9 cellular contexts compared by ENCODE assay signal in the genomic region with DNA sequence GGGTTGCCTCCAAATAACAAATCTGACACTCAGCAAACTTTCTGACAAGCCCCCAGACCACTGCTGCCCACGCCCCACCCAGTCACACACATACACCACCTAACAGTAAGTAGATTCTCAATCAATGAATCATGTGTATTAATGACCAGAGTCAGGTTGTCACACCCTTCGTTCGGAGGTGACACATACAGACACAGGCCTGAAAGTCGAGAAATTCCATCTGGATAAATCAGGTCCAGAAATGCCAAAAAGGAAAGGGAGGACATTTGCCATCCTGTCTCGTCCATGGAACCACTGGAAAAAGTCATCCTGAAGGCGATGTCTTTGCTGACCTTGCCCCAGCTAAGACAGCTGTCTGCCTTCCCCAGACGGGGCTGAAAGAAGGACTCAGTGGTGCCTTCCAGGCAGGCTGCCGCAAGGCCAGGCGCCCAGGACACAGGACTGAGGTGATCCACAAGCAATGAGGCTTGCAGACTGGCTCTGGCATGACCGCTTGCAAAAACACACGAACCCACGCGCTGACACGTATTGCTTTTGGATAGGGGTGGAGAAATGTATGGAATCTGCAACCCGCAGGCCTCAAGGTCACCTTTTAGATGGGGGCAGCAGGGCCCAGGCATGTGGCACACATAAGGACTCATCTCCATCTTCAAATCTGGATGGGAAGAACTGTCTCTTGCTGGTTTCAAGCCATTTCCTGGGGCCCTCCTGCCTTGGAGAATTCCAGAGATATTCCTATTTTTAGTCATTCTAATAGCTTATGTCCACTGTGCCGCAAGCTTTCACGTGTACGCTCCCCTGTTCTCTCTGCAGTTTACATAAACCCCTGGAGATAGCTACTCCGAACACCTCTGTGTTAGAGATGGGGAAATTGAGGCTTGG. TPM values are rescaled to one million over a fixed set of nuclear protein-coding genes. Genes with fewer than 3 reads are reported as not detected.
A peak's percentile ranks its signal among the peaks of the same experiment; 100 is the strongest.
DNase-seq lines count a peak whose midpoint lies in the region; ATAC-seq and TF ChIP-seq lines count a peak whose summit lies in the region.
"Had no signal": no experiment of that assay in that cellular context is flagged by ENCODE, and none has a peak within 500 bp of the region (broad histone marks: within the 10 kb centered on the region; RNA-seq: fewer than 3 reads in every experiment).

No MANE protein-coding gene starts in this region.

- no peaks in the 10 kb centered on the region for H3K27me3 Mint-ChIP-seq in activated CD4-positive, alpha-beta T cell treated with anti-CD3 and anti-CD28 coated beads, Interleukin-2, amount 10 ng/mL, durations not matched to agents 7 days and 5 days
- no peaks in the 10 kb centered on the region for H3K27me3 Mint-ChIP-seq in activated T-helper 17 cell treated with anti-CD3 and anti-CD28 coated beads, Interleukin-2, amount 50 U/mL, for 72 hours
- H3K27me3 Mint-ChIP-seq in stimulated activated naive B cell treated with anti-CD40 and anti-IgM and Interleukin-4, amounts not matched to agents 10 μg/mL and 1 μg/mL and 100 μg/mL, for 72 hours: no peaks in the 10 kb centered on the region

- TF ChIP-seq CTCF in right atrium auricular region (IDR thresholded peaks at IDR 0.05): no peak

- no peaks in the 10 kb centered on the region for H3K9me3 ChIP-seq in right atrium auricular region
- no peaks in the 10 kb centered on the region for H3K9me3 ChIP-seq in effector memory CD4-positive, alpha-beta T cell (ENCODE audit: control insufficient read depth, low read length)

- H3K4me3 Mint-ChIP-seq in activated CD4-positive, alpha-beta T cell treated with anti-CD3 and anti-CD28 coated beads, Interleukin-2, amount 10 ng/mL, durations not matched to agents 7 days and 5 days: no peak overlapping the region
- peak overlapping the region; percentile 88 for H3K4me3 Mint-ChIP-seq in activated T-helper 17 cell treated with anti-CD3 and anti-CD28 coated beads, Interleukin-2, amount 50 U/mL, for 72 hours
- peak overlapping the region in 1 of 2 donors; percentile 41 for H3K4me3 Mint-ChIP-seq in stimulated activated naive B cell treated with anti-CD40 and anti-IgM and Interleukin-4, amounts not matched to agents 10 μg/mL and 1 μg/mL and 100 μg/mL, for 72 hours

- no peaks in the 10 kb centered on the region for H3K27me3 ChIP-seq in right atrium auricular region
- H3K27me3 ChIP-seq in effector memory CD4-positive, alpha-beta T cell (replicated peaks; ENCODE audit: control insufficient read depth, insufficient read depth, low read length, poor library complexity, severe bottlenecking): no peaks in the 10 kb centered on the region
- H3K27me3 ChIP-seq: left lung had no signal

- H3K9me3 Mint-ChIP-seq in activated CD4-positive, alpha-beta T cell treated with anti-CD3 and anti-CD28 coated beads, Interleukin-2, amount 10 ng/mL, durations not matched to agents 7 days and 5 days: peaks cover 4% of the 10 kb centered on the region
- H3K9me3 Mint-ChIP-seq in activated T-helper 17 cell treated with anti-CD3 and anti-CD28 coated beads, Interleukin-2, amount 50 U/mL, for 72 hours: no peaks in the 10 kb centered on the region
- H3K9me3 Mint-ChIP-seq in stimulated activated naive B cell treated with anti-CD40 and anti-IgM and Interleukin-4, amounts not matched to agents 10 μg/mL and 1 μg/mL and 100 μg/mL, for 72 hours: no peaks in the 10 kb centered on the region

- peaks cover 65% of the 10 kb centered on the region for H3K36me3 Mint-ChIP-seq in activated CD4-positive, alpha-beta T cell treated with anti-CD3 and anti-CD28 coated beads, Interleukin-2, amount 10 ng/mL, durations not matched to agents 7 days and 5 days (ENCODE audit: low read depth)
- peaks cover 77% of the 10 kb centered on the region for H3K36me3 Mint-ChIP-seq in activated T-helper 17 cell treated with anti-CD3 and anti-CD28 coated beads, Interleukin-2, amount 50 U/mL, for 72 hours (ENCODE audit: low read depth)
- peaks cover 32 to 57% of the 10 kb centered on the region in 2 donors for H3K36me3 Mint-ChIP-seq in stimulated activated naive B cell treated with anti-CD40 and anti-IgM and Interleukin-4, amounts not matched to agents 10 μg/mL and 1 μg/mL and 100 μg/mL, for 72 hours

- peaks cover 2 to 85% of the 10 kb centered on the region in 2 donors for H3K4me1 ChIP-seq in right atrium auricular region
- H3K4me1 ChIP-seq in effector memory CD4-positive, alpha-beta T cell (ENCODE audit: control insufficient read depth, insufficient read depth, low read length, poor library complexity, severe bottlenecking): peaks cover 72% of the 10 kb centered on the region

- peak overlapping the region; percentile 21 for H3K27ac Mint-ChIP-seq in activated CD4-positive, alpha-beta T cell treated with anti-CD3 and anti-CD28 coated beads, Interleukin-2, amount 10 ng/mL, durations not matched to agents 7 days and 5 days
- peak overlapping the region; percentile 99 for H3K27ac Mint-ChIP-seq in activated T-helper 17 cell treated with anti-CD3 and anti-CD28 coated beads, Interleukin-2, amount 50 U/mL, for 72 hours
- peak overlapping the region; percentile 95 for H3K27ac Mint-ChIP-seq in stimulated activated naive B cell treated with anti-CD40 and anti-IgM and Interleukin-4, amounts not matched to agents 10 μg/mL and 1 μg/mL and 100 μg/mL, for 72 hours

- no peak overlapping the region for H3K4me3 ChIP-seq in right atrium auricular region
- no peak overlapping the region for H3K4me3 ChIP-seq in effector memory CD4-positive, alpha-beta T cell (ENCODE audit: insufficient read depth, low read depth, low read length, poor library complexity, severe bottlenecking)
- H3K4me3 ChIP-seq: left lung had no signal

- peak overlapping the region; percentile 87 to 92 for H3K27ac ChIP-seq in right atrium auricular region
- no peak overlapping the region for H3K27ac ChIP-seq in effector memory CD4-positive, alpha-beta T cell (ENCODE audit: insufficient read depth, low read length, poor library complexity, severe bottlenecking)

- POLR2A ChIA-PET in activated CD4-positive, alpha-beta T cell treated with anti-CD3 and anti-CD28 coated beads, Interleukin-2, amount 10 ng/mL, durations not matched to agents 7 days and 5 days (lab: Charles Lee): no interaction called here

- H3K4me1 Mint-ChIP-seq in activated CD4-positive, alpha-beta T cell treated with anti-CD3 and anti-CD28 coated beads, Interleukin-2, amount 10 ng/mL, durations not matched to agents 7 days and 5 days: peaks cover 95% of the 10 kb centered on the region
- peaks cover 69% of the 10 kb centered on the region for H3K4me1 Mint-ChIP-seq in activated T-helper 17 cell treated with anti-CD3 and anti-CD28 coated beads, Interleukin-2, amount 50 U/mL, for 72 hours
- peaks cover 69 to 95% of the 10 kb centered on the region in 2 donors for H3K4me1 Mint-ChIP-seq in stimulated activated naive B cell treated with anti-CD40 and anti-IgM and Interleukin-4, amounts not matched to agents 10 μg/mL and 1 μg/mL and 100 μg/mL, for 72 hours

- no peaks in the 10 kb centered on the region for H3K36me3 ChIP-seq in right atrium auricular region
- H3K36me3 ChIP-seq in effector memory CD4-positive, alpha-beta T cell (ENCODE audit: control insufficient read depth, insufficient read depth, low read length): peaks cover 4% of the 10 kb centered on the region
- H3K36me3 ChIP-seq: left lung had no signal

- no peak for DNase-seq in activated CD4-positive, alpha-beta T cell treated with anti-CD3 and anti-CD28 coated beads, Interleukin-2, amount 10 ng/mL, durations not matched to agents 7 days and 5 days
- no peak for DNase-seq in activated CD4-positive, alpha-beta T cell treated with anti-CD3 and anti-CD28 coated beads, Interleukin-2, amount 50 U/mL, for 48 hours
- no peak for DNase-seq in right atrium auricular region (ENCODE audit: low spot score)
- DNase-seq in stimulated activated naive B cell treated with anti-CD40 and anti-IgM and Interleukin-4, amounts not matched to agents 10 μg/mL and 1 μg/mL and 100 μg/mL, for 72 hours: no peak
- DNase-seq in stimulated activated CD4-positive, alpha-beta T cell treated with anti-CD3 and anti-CD28 coated beads, Interleukin-2, amount 100 ng/mL, for 48 hours: no peak
- no peak for DNase-seq in effector memory CD4-positive, alpha-beta T cell
- DNase-seq: left lung had no signal

- no peak for ATAC-seq in activated T-helper 17 cell treated with anti-CD3 and anti-CD28 coated beads, Interleukin-2, amount 50 U/mL, for 72 hours (replicated peaks)
- no peak for ATAC-seq in stimulated activated naive B cell treated with anti-CD40 and anti-IgM and Interleukin-4, amounts not matched to agents 10 μg/mL and 1 μg/mL and 100 μg/mL, for 72 hours (replicated peaks)
- ATAC-seq in GM19023 (IDR thresholded peaks at IDR 0.05; ENCODE audit: unreplicated experiment): no peak

- CTCF ChIA-PET in activated CD4-positive, alpha-beta T cell treated with anti-CD3 and anti-CD28 coated beads, Interleukin-2, amount 10 ng/mL, durations not matched to agents 7 days and 5 days (lab: Charles Lee): interaction anchor here (1.7 kb wide), 1 partner anchor 8 kb away, joined by 5 read pairs; no protein-coding TSS in a partner anchor

RNA-seq across cellular contexts. Expression of a gene that starts 9.0 kb away (rescaled TPM):
- 10 to 100 TPM; 62.0 to 68.8 TPM for total RNA-seq in activated CD4-positive, alpha-beta T cell treated with anti-CD3 and anti-CD28 coated beads, Interleukin-2, amount 10 ng/mL, durations not matched to agents 7 days and 5 days
- 10 to 100 TPM; 29.4 to 41.1 TPM for total RNA-seq in activated T-helper 17 cell treated with anti-CD3 and anti-CD28 coated beads, Interleukin-2, amount 50 U/mL, for 72 hours
- total RNA-seq in right atrium auricular region: 10 to 100 TPM in 1 of 2 donors, 1 to 10 TPM in 1; 8.6 to 12.5 TPM

Comparison
In these comparisons a context has a peak if more than half of its experiments do, and no peak if none do; other contexts are left out.
1. H3K27ac Mint-ChIP-seq: peak in every context shown above with its lines; median percentile 99 in activated T-helper 17 cell treated with anti-CD3 and anti-CD28 coated beads, Interleukin-2, amount 50 U/mL, for 72 hours; 95 in stimulated activated naive B cell treated with anti-CD40 and anti-IgM and Interleukin-4, amounts not matched to agents 10 μg/mL and 1 μg/mL and 100 μg/mL, for 72 hours; 21 in activated CD4-positive, alpha-beta T cell treated with anti-CD3 and anti-CD28 coated beads, Interleukin-2, amount 10 ng/mL, durations not matched to agents 7 days and 5 days.